Comparison of ENCODE assay signal across 21 cellular contexts in the genomic region with DNA sequence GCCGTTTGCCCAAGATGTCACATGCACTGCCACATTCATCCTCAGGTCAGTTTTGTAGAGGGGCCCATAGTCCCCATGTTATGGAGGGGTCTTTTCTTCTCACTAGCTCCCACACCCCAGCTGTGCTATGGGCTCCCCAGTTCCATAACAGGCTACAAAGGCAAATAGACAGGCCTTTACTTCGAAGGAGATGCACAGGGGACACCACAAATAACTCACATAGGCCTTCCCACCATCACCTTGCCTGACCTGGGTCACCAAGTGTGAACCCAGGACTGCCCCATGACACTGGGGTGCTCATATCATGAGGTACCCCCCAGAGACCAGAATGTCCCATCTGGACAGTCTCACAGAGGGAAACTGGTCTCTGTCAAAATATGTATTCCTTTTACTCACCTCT. TPM values are rescaled to one million over a fixed set of nuclear protein-coding genes. Genes with fewer than 3 reads are reported as not detected.
DNase-seq lines count a peak whose midpoint lies in the region; ATAC-seq and TF ChIP-seq lines count a peak whose summit lies in the region.
"Had no signal": no experiment of that assay in that cellular context is flagged by ENCODE, and none has a peak within 500 bp of the region (broad histone marks: within the 10 kb centered on the region; RNA-seq: fewer than 3 reads in every experiment).

No MANE protein-coding gene starts in this region.

- H3K27me3 ChIP-seq in right atrium auricular region (no peaks in the 10 kb centered on the region), heart left ventricle (no peaks in the 10 kb centered on the region), hepatocyte (no peaks in the 10 kb centered on the region), gastrocnemius medialis (no peaks in the 10 kb centered on the region)
- H3K27me3 ChIP-seq: heart right ventricle, tibial nerve had no signal

- DNase-seq in right atrium auricular region (ENCODE audit: low spot score) (peak; percentile 11), heart left ventricle (no peak), hepatocyte (ENCODE audit: low spot score) (no peak), gastrocnemius medialis (no peak), DMS 273 treated with DMSO at 0.1 percent for 48 hours (lab: John Stamatoyannopoulos, UW) (no peak), GM03348 (ENCODE audit: low spot score) (no peak)
- DNase-seq: activated CD4-positive, alpha-beta T cell treated with anti-CD3 and anti-CD28 coated beads for 48 hours; activated naive CD4-positive, alpha-beta T cell treated with anti-CD3 and anti-CD28 coated beads, Interleukin-2, amount 50 U/mL, for 16 hours; GDM1; heart right ventricle; naive thymus-derived CD8-positive, alpha-beta T cell; NCI-H2171; NCI-H526 treated with DMSO at 0.1 percent for 48 hours; right cardiac atrium; stimulated activated CD4-positive, alpha-beta T cell treated with anti-CD3 and anti-CD28 coated beads, Interleukin-15, amount 100 ng/mL, for 24 hours; stimulated activated naive CD8-positive, alpha-beta T cell treated with anti-CD3 and anti-CD28 coated beads, Interleukin-15, amount 100 ng/mL, for 72 hours had no signal

- H4K20me1 ChIP-seq in hepatocyte (ENCODE audit: insufficient read depth, poor library complexity, severe bottlenecking) = no peaks in the 10 kb centered on the region

- ATAC-seq in heart left ventricle (no peak), gastrocnemius medialis (no peak), HG02642 (IDR thresholded peaks at IDR 0.05; ENCODE audit: poor library complexity, unreplicated experiment) (no peak), GM21515 (IDR thresholded peaks at IDR 0.05; ENCODE audit: unreplicated experiment) (no peak)
- ATAC-seq: naive thymus-derived CD8-positive, alpha-beta T cell; stimulated activated naive CD8-positive, alpha-beta T cell treated with anti-CD3 and anti-CD28 coated beads, Interleukin-15, amount 100 ng/mL, for 72 hours had no signal

- H3K9me3 ChIP-seq in right atrium auricular region = no peaks in the 10 kb centered on the region
- H3K9me3 ChIP-seq in heart left ventricle = no peaks in the 10 kb centered on the region
- no peaks in the 10 kb centered on the region for H3K9me3 ChIP-seq in hepatocyte (ENCODE audit: low read depth)
- H3K9me3 ChIP-seq in gastrocnemius medialis = no peaks in the 10 kb centered on the region
- H3K9me3 ChIP-seq: heart right ventricle, tibial nerve had no signal

- H3K4me3 ChIP-seq in right atrium auricular region (no peak overlapping the region), heart left ventricle (no peak overlapping the region), hepatocyte (no peak overlapping the region), gastrocnemius medialis (no peak overlapping the region)
- H3K4me3 ChIP-seq: GM23338, heart right ventricle, tibial nerve had no signal

- TF ChIP-seq POLR2A in heart left ventricle (IDR thresholded peaks at IDR 0.05) (no peak), gastrocnemius medialis (IDR thresholded peaks at IDR 0.05) (no peak)

- peaks cover 0 to 22% of the 10 kb centered on the region in 2 donors for H3K4me1 ChIP-seq in right atrium auricular region
- peaks cover 0 to 35% (median 14%) of the 10 kb centered on the region in 12 donors for H3K4me1 ChIP-seq in heart left ventricle
- peaks cover 9% of the 10 kb centered on the region for H3K4me1 ChIP-seq in hepatocyte (ENCODE audit: insufficient read depth)
- peaks cover 26 to 42% of the 10 kb centered on the region in 2 donors for H3K4me1 ChIP-seq in gastrocnemius medialis

- H2AFZ ChIP-seq in hepatocyte = no peak overlapping the region

- intact Hi-C loops in heart left ventricle (cut with DNase I) = loop anchor here in 2 of 10 donors (5.0 to 10.0 kb wide), 2 partner anchors 70 to 278 kb away; a partner anchor contains a TSS
- intact Hi-C loops in gastrocnemius medialis (cut with DNase I; ENCODE audit: low total_unique reads) = loop anchor here (2.0 to 5.0 kb wide), 2 partner anchors 14 to 60 kb away; no protein-coding TSS in a partner anchor

- H3K27ac ChIP-seq in right atrium auricular region (no peak overlapping the region), heart left ventricle (peak overlapping the region in 1 of 12 donors; percentile 56), hepatocyte (peak overlapping the region; percentile 37), gastrocnemius medialis (peak overlapping the region; percentile 46 to 80 (median 66))
- H3K27ac ChIP-seq: KMS-11 had no signal

- no peak overlapping the region for H3K4me2 ChIP-seq in hepatocyte
- H3K4me2 ChIP-seq: GM23338, KMS-11 had no signal

- no peaks in the 10 kb centered on the region for H3K79me2 ChIP-seq in hepatocyte

- H3K9me2 ChIP-seq in hepatocyte (replicated peaks; ENCODE audit: insufficient read depth) = no peaks in the 10 kb centered on the region

- H3K36me3 ChIP-seq in right atrium auricular region = no peaks in the 10 kb centered on the region
- H3K36me3 ChIP-seq in heart left ventricle = no peaks in the 10 kb centered on the region
- H3K36me3 ChIP-seq in hepatocyte (replicated peaks; ENCODE audit: insufficient read depth, low read depth) = no peaks in the 10 kb centered on the region
- H3K36me3 ChIP-seq in gastrocnemius medialis = no peaks in the 10 kb centered on the region
- H3K36me3 ChIP-seq: heart right ventricle, tibial nerve had no signal

- 94 to 100% (median 96%) methylated on average over 2 of the region's 2 CpGs for WGBS in heart left ventricle, 4 donors
- WGBS in hepatocyte (ENCODE audit: low lambda C conversion rate, missing lambda C conversion rate) = 89% methylated on average over 2 of the region's 2 CpGs

- in situ Hi-C loops in gastrocnemius medialis (cut with MboI; ENCODE audit: low sequenced_read_pairs in 4 of 4) = no loop called here

- TF ChIP-seq CTCF in right atrium auricular region (IDR thresholded peaks at IDR 0.05) (no peak), heart left ventricle (IDR thresholded peaks at IDR 0.05) (no peak), hepatocyte (IDR thresholded peaks at IDR 0.05; ENCODE audit: poor library complexity) (no peak), gastrocnemius medialis (IDR thresholded peaks at IDR 0.05 in 4 of 5, conservative IDR thresholded peaks at IDR 0.05 in 1 of 5) (no peak)

RNA-seq across cellular contexts. Expression of a gene that starts 15.0 kb away (rescaled TPM):
- 10 to 100 TPM; 11.1 to 13.9 TPM for total RNA-seq in right atrium auricular region
- 10 to 100 TPM in 7 of 9 donors, 1 to 10 TPM in 2; 5.6 to 29.0 (median 22.3) TPM for total RNA-seq in heart left ventricle
- 10 to 100 TPM; 24.7 to 25.2 TPM for polyA plus RNA-seq in heart left ventricle
- total RNA-seq in hepatocyte = 16.5 and 16.6 TPM in 2 replicates
- polyA plus RNA-seq in hepatocyte = 25.1 and 42.2 TPM in 2 replicates
- total RNA-seq in gastrocnemius medialis = 1 to 10 TPM; 5.3 to 6.4 (median 5.5) TPM

Comparison
In these comparisons a context has a peak if more than half of its experiments do, and no peak if none do; other contexts are left out.
1. H3K27ac ChIP-seq: peak in hepatocyte (single experiment) and gastrocnemius medialis (4 of 4); none in right atrium auricular region (0 of 2).